Comparison of ENCODE assay signal across 17 cellular contexts in genomic region chr12:6987956-6988573, GRCh38. TPM values are rescaled to one million over a fixed set of nuclear protein-coding genes. Genes with fewer than 3 reads are reported as not detected.
A peak's percentile ranks its signal among the peaks of the same experiment; 100 is the strongest.
DNase-seq lines count a peak whose midpoint lies in the region; ATAC-seq, FAIRE-seq and TF ChIP-seq lines count a peak whose summit lies in the region.
"Had no signal": no experiment of that assay in that cellular context is flagged by ENCODE, and none has a peak within 500 bp of the region (broad histone marks: within the 10 kb centered on the region; RNA-seq: fewer than 3 reads in every experiment).

No MANE protein-coding gene starts in this region.

- 49% methylated on average over 11 of the region's 11 CpGs for WGBS in liver
- WGBS in HepG2 (ENCODE audit: low lambda C conversion rate): 95% methylated on average over 11 of the region's 11 CpGs
- WGBS in esophagus squamous epithelium, 2 donors: 33 to 42% methylated on average over 11 of the region's 11 CpGs
- WGBS in trophoblast cell (ENCODE audit: extremely low coverage, insufficient coverage, insufficient read length): no CpG with 5 or more reads among the region's 11 CpGs

- H2AFZ ChIP-seq in HepG2 (ENCODE audit: low read length) (no peak overlapping the region), trophoblast cell (ENCODE audit: insufficient read depth, low read length, poor library complexity) (no peak overlapping the region), PC-3 (ENCODE audit: low read length) (no peak overlapping the region)

- no peak overlapping the region for H3K14ac ChIP-seq in trophoblast cell (ENCODE audit: low read length)

- CTCF ChIA-PET in HepG2 (lab: Yijun Ruan, JAX; ENCODE audit: low intra/inter-chr PET ratio, low total read pairs): no interaction called here
- CTCF ChIA-PET in PC-3 (lab: Charles Lee): no interaction called here

- ATAC-seq in HepG2 (no peak), PC-3 (no peak)
- ATAC-seq: foreskin keratinocyte had no signal

- no peak overlapping the region for H2BK5ac ChIP-seq in trophoblast cell (ENCODE audit: low read depth, low read length, poor library complexity)

- H3K79me1 ChIP-seq in trophoblast cell (ENCODE audit: low read length): no peaks in the 10 kb centered on the region

- TF ChIP-seq POLR2A in HepG2 (IDR thresholded peaks at IDR 0.05; ENCODE audit: insufficient read depth in 1 of 2, low read depth in 2 of 2, low read length in 2 of 2) (no peak), esophagus squamous epithelium (IDR thresholded peaks at IDR 0.05) (no peak), erythroblast (IDR thresholded peaks at IDR 0.05; ENCODE audit: low read length) (no peak)

- BruUV-seq in HepG2 (replicated peaks; lab: Mats Ljungman, UMichigan) (no TSS peak), PC-3 (replicated peaks; lab: Mats Ljungman, UMichigan) (no TSS peak)

- no peak overlapping the region for H3K4ac ChIP-seq in trophoblast cell (ENCODE audit: low read depth, low read length)

- no peak for TF ChIP-seq EP300 in HepG2 (IDR thresholded peaks at IDR 0.05; ENCODE audit: low read depth in 2 of 2, low read length in 2 of 2)
- TF ChIP-seq EP300 in HepG2 (CRISPR knock-in tag; IDR thresholded peaks at IDR 0.05; ENCODE audit: borderline replicate concordance): no peak

- no peak overlapping the region for H2BK12ac ChIP-seq in trophoblast cell (ENCODE audit: low read length)

- H3K9me3 ChIP-seq in liver (ENCODE audit: control insufficient read depth in 4 of 4, low read length in 3 of 4): no peaks in the 10 kb centered on the region
- H3K9me3 ChIP-seq in HepG2 (ENCODE audit: low read length): no peaks in the 10 kb centered on the region
- H3K9me3 ChIP-seq in esophagus squamous epithelium: no peaks in the 10 kb centered on the region
- no peaks in the 10 kb centered on the region for H3K9me3 ChIP-seq in trophoblast cell (ENCODE audit: insufficient read depth, low read depth, low read length)
- no peaks in the 10 kb centered on the region for H3K9me3 ChIP-seq in PC-3 (ENCODE audit: low read length)
- H3K9me3 ChIP-seq: spleen had no signal

- H4K12ac ChIP-seq in trophoblast cell (ENCODE audit: low read depth, low read length): no peak overlapping the region

- H4K20me1 ChIP-seq in HepG2 (ENCODE audit: insufficient read depth, low read length) (no peaks in the 10 kb centered on the region), PC-3 (ENCODE audit: low read length) (no peaks in the 10 kb centered on the region)

- no peaks in the 10 kb centered on the region for H3K79me2 ChIP-seq in HepG2 (ENCODE audit: insufficient read depth, low read length)
- H3K79me2 ChIP-seq in trophoblast cell (ENCODE audit: control insufficient read depth, insufficient read depth, low read length, poor library complexity): no peaks in the 10 kb centered on the region
- H3K79me2 ChIP-seq in PC-3 (ENCODE audit: low read length): no peaks in the 10 kb centered on the region

- H2BK120ac ChIP-seq in trophoblast cell (ENCODE audit: insufficient read depth, low read length, poor library complexity): no peak overlapping the region

- H3K4me2 ChIP-seq in HepG2 (ENCODE audit: low read depth, low read length): no peak overlapping the region
- peak overlapping the region; percentile 41 for H3K4me2 ChIP-seq in trophoblast cell (ENCODE audit: low read length)
- no peak overlapping the region for H3K4me2 ChIP-seq in PC-3 (ENCODE audit: low read length)

- TF ChIP-seq CTCF in liver (IDR thresholded peaks at IDR 0.05; ENCODE audit: low read depth, low read length, missing input control): no peak
- TF ChIP-seq CTCF in HepG2 (CRISPR knock-in tag; IDR thresholded peaks at IDR 0.05): no peak
- no peak for TF ChIP-seq CTCF in esophagus squamous epithelium (IDR thresholded peaks at IDR 0.05)
- no peak for TF ChIP-seq CTCF in PC-3 (conservative IDR thresholded peaks at IDR 0.05; ENCODE audit: low read depth, low read length)

- H3K27ac ChIP-seq in liver (ENCODE audit: low read depth in 1 of 2, low read length in 2 of 2): no peak overlapping the region
- no peak overlapping the region for H3K27ac ChIP-seq in HepG2 (ENCODE audit: extremely low read length, insufficient read depth, low read length)
- peak overlapping the region; percentile 49 to 85 (median 76) for H3K27ac ChIP-seq in esophagus squamous epithelium
- H3K27ac ChIP-seq in trophoblast cell (ENCODE audit: low read depth, low read length): peak overlapping the region; percentile 58
- no peak overlapping the region for H3K27ac ChIP-seq in PC-3 (ENCODE audit: low read length)
- H3K27ac ChIP-seq: brain microvascular endothelial cell, foreskin keratinocyte, spleen had no signal

- no peaks in the 10 kb centered on the region for H3F3A ChIP-seq in PC-3 (ENCODE audit: low read length, unreplicated experiment)

- no peaks in the 10 kb centered on the region for H3K9me2 ChIP-seq in PC-3 (replicated peaks; ENCODE audit: low read length)

- H3K4me1 ChIP-seq in liver (ENCODE audit: control insufficient read depth in 4 of 4, insufficient read depth in 4 of 4, low read length in 3 of 4) (peaks cover 0 to 15% (median 12%) of the 10 kb centered on the region in 4 donors), HepG2 (ENCODE audit: insufficient read depth, low read length) (peaks cover 14% of the 10 kb centered on the region; the same call in 1 of the 2 replicates), esophagus squamous epithelium (peaks cover 7 to 23% (median 9%) of the 10 kb centered on the region in 3 donors), trophoblast cell (ENCODE audit: control insufficient read depth in 1 of 2, insufficient read depth in 2 of 2, low read length in 2 of 2) (peaks cover 0 to 7% of the 10 kb centered on the region in 2 experiments), PC-3 (ENCODE audit: insufficient read depth, low read length) (no peaks in the 10 kb centered on the region)
- H3K4me1 ChIP-seq: foreskin keratinocyte, spleen had no signal

- H4K91ac ChIP-seq in trophoblast cell (ENCODE audit: low read depth, low read length): no peak overlapping the region

- H3K9ac ChIP-seq in liver (ENCODE audit: low read depth in 1 of 2, low read length in 2 of 2) (no peak overlapping the region), HepG2 (ENCODE audit: insufficient read depth, low read depth, low read length) (no peak overlapping the region), trophoblast cell (ENCODE audit: low read length) (peak overlapping the region; percentile 60), PC-3 (ENCODE audit: low read length) (no peak overlapping the region)

- POLR2A ChIA-PET in HepG2 (lab: Yijun Ruan, JAX) (no interaction called here), PC-3 (lab: Charles Lee; ENCODE audit: unreplicated experiment) (no interaction called here)

- H3K27me3 ChIP-seq in liver (ENCODE audit: control insufficient read depth in 4 of 4, insufficient read depth in 4 of 4, low read length in 3 of 4): no peaks in the 10 kb centered on the region
- H3K27me3 ChIP-seq in HepG2 (ENCODE audit: control insufficient read depth in 1 of 2, insufficient read depth in 2 of 2, low read length in 2 of 2): no peaks in the 10 kb centered on the region
- no peaks in the 10 kb centered on the region for H3K27me3 ChIP-seq in esophagus squamous epithelium
- H3K27me3 ChIP-seq in trophoblast cell (ENCODE audit: insufficient read depth, low read length): no peaks in the 10 kb centered on the region
- no peaks in the 10 kb centered on the region for H3K27me3 ChIP-seq in PC-3 (ENCODE audit: low read length)
- H3K27me3 ChIP-seq: brain microvascular endothelial cell, foreskin keratinocyte, spleen had no signal

- in situ Hi-C loops in HepG2 (cut with HindIII; ENCODE audit: extremely low pct_ligation_motif_present, low pct_unique_long_range_greater_than_20kb): no loop called here

- H3K18ac ChIP-seq in trophoblast cell (ENCODE audit: low read length): no peak overlapping the region

- no peak overlapping the region for H2AK5ac ChIP-seq in trophoblast cell (ENCODE audit: low read length)

- FAIRE-seq in HepG2 (lab: Jason Lieb, UNC): no peak
- FAIRE-seq: GM19239 had no signal

- H3K23ac ChIP-seq in trophoblast cell (ENCODE audit: low read length): peak overlapping the region; percentile 92

- no peak overlapping the region for H4K8ac ChIP-seq in trophoblast cell (ENCODE audit: low read depth, low read length)

- H3K36me3 ChIP-seq in liver (ENCODE audit: control insufficient read depth in 4 of 4, insufficient read depth in 3 of 4, low read depth in 1 of 4, low read length in 3 of 4) (peaks cover 0 to 16% (median 4%) of the 10 kb centered on the region in 4 donors), HepG2 (replicated peaks in 1 of 2; ENCODE audit: control insufficient read depth in 1 of 2, insufficient read depth in 2 of 2, low read length in 2 of 2) (peaks cover 3 to 14% of the 10 kb centered on the region in 2 experiments; a peak in 4 of 5 replicates), esophagus squamous epithelium (peaks cover 0 to 42% (median 0%) of the 10 kb centered on the region in 3 donors), trophoblast cell (ENCODE audit: control insufficient read depth in 1 of 2, insufficient read depth in 2 of 2, low read length in 2 of 2) (peaks cover 7% of the 10 kb centered on the region in 2 experiments), PC-3 (ENCODE audit: low read depth, low read length) (no peaks in the 10 kb centered on the region; the same call in none of the 2 replicates)

- intact Hi-C loops in HepG2 (cut with micrococcal nuclease; ENCODE audit: unreplicated experiment): no loop called here
- intact Hi-C loops in esophagus squamous epithelium (cut with DNase I): no loop called here
- intact Hi-C loops in PC-3 (cut with micrococcal nuclease): no loop called here

- H3K4me3 ChIP-seq in liver (ENCODE audit: low read depth in 1 of 3, low read length in 3 of 3) (no peak overlapping the region), HepG2 (replicated peaks in 1 of 3; ENCODE audit: insufficient read depth in 1 of 3, low read depth in 2 of 3, low read length in 3 of 3) (no peak overlapping the region), esophagus squamous epithelium (peak overlapping the region in 1 of 4 donors; percentile 7), trophoblast cell (ENCODE audit: low read depth, low read length) (no peak overlapping the region), PC-3 (ENCODE audit: low read length) (no peak overlapping the region)
- H3K4me3 ChIP-seq: spleen had no signal

- TF ChIP-seq RAD21 in liver (IDR thresholded peaks at IDR 0.05): no peak
- TF ChIP-seq RAD21 in HepG2 (CRISPR knock-in tag; IDR thresholded peaks at IDR 0.05): no peak

- DNase-seq in HepG2 (ENCODE audit: low spot score) (no peak), esophagus squamous epithelium (lab: John Stamatoyannopoulos, UW) (no peak), trophoblast cell (peak; percentile 94 to 97), erythroblast (lab: John Stamatoyannopoulos, UW) (no peak), PC-3 (no peak), NCI-H146 treated with DMSO at 0.1 percent for 48 hours (lab: John Stamatoyannopoulos, UW; ENCODE audit: unreplicated experiment) (no peak)
- no peak for DNase-seq in activated CD4-positive, CD25-positive, alpha-beta regulatory T cell treated with anti-CD3 and anti-CD28 coated beads, Interleukin-2, amount 50 U/mL, for 72 hours
- DNase-seq: activated naive CD4-positive, alpha-beta T cell treated with Interleukin-2 at 50 U/mL for 16 hours; brain microvascular endothelial cell; COR-L47; foreskin keratinocyte; Karpas-422; NCI-H187 treated with DMSO at 0.1 percent for 48 hours; NCI-H82; spleen had no signal

RNA-seq across cellular contexts. Expression of gene EMG1, which starts 17.4 kb away (rescaled TPM):
- total RNA-seq in liver (10 to 100 TPM; 14.7 to 18.0 TPM), HepG2 (2016; rRNA removed; fragmentation: Illumina TruSeq; extraction: Trizol) (130 and 190 TPM in 2 replicates), esophagus squamous epithelium (10 to 100 TPM; 16.1 to 39.5 (median 36.2) TPM), PC-3 (2014; rRNA removed) (40.7 and 44.3 TPM in 2 replicates)
- polyA plus RNA-seq in liver (10 to 100 TPM; 11.5 to 28.6 TPM), HepG2 (2011; rRNA removed) (57.7 and 76.3 TPM in 2 replicates)
- 38.0 and 40.3 TPM in 2 replicates for total RNA-seq in HepG2 (2016; cell fraction: cytosol; rRNA removed; fragmentation: Illumina TruSeq; extraction: Trizol; ENCODE audit: low read depth)
- 130 and 206 TPM in 2 replicates for total RNA-seq in HepG2 (2016; cell fraction: insoluble cytoplasmic fraction; rRNA removed; fragmentation: Illumina TruSeq; extraction: Trizol)
- 62.9 and 63.2 TPM in 2 replicates for total RNA-seq in HepG2 (2016; cell fraction: membrane; rRNA removed; fragmentation: Illumina TruSeq; extraction: Trizol)
- 52.9 and 57.8 TPM in 2 replicates for total RNA-seq in HepG2 (2016; cell fraction: nucleus; rRNA removed; fragmentation: Illumina TruSeq; extraction: Trizol)
- polyA plus RNA-seq in HepG2 (2011; cell fraction: cytosol; rRNA removed): 64.6 and 65.8 TPM in 2 replicates
- polyA plus RNA-seq in HepG2 (2011; cell fraction: nucleus; rRNA removed): 29.6 and 30.6 TPM in 2 replicates
- 77.8 and 90.4 TPM in 2 replicates for polyA plus RNA-seq in HepG2 (2012)
- polyA plus RNA-seq in HepG2 (2016; cell fraction: cytosol; fragmentation: Illumina TruSeq; extraction: Trizol; ENCODE audit: low read depth): 33.8 and 36.4 TPM in 2 replicates
- 134 and 149 TPM in 2 replicates for polyA plus RNA-seq in HepG2 (2016; cell fraction: insoluble cytoplasmic fraction; fragmentation: Illumina TruSeq; extraction: Trizol; ENCODE audit: low read depth)
- 37.6 and 40.6 TPM in 2 replicates for polyA plus RNA-seq in HepG2 (2016; cell fraction: membrane; fragmentation: Illumina TruSeq; extraction: Trizol; ENCODE audit: low read depth)
- 54.7 and 59.5 TPM in 2 replicates for polyA plus RNA-seq in HepG2 (2016; cell fraction: nucleus; fragmentation: Illumina TruSeq; extraction: Trizol; ENCODE audit: insufficient read depth, low read depth)
- polyA minus RNA-seq in HepG2 (2011; rRNA and poly(A)+ RNA removed; ENCODE audit: low replicate concordance): 28.0 and 64.6 TPM in 2 replicates
- polyA minus RNA-seq in HepG2 (2011; cell fraction: cytosol; rRNA and poly(A)+ RNA removed): 16.4 and 18.5 TPM in 2 replicates
- 29.6 and 33.3 TPM in 2 replicates for polyA minus RNA-seq in HepG2 (2011; cell fraction: nucleus; rRNA and poly(A)+ RNA removed)
- 38.4 and 42.9 TPM in 2 replicates for polyA plus RNA-seq in trophoblast cell (2013)

RNA-seq across cellular contexts. Expression of gene PHB2, which starts 17.6 kb away (rescaled TPM):
- total RNA-seq in liver (10 to 100 TPM; 82.7 to 99.1 TPM), HepG2 (2016; rRNA removed; fragmentation: Illumina TruSeq; extraction: Trizol) (291 and 394 TPM in 2 replicates), esophagus squamous epithelium (100 to 1,000 TPM; 127 to 259 (median 241) TPM), PC-3 (2014; rRNA removed) (353 and 376 TPM in 2 replicates)
- polyA plus RNA-seq in liver (100 to 1,000 TPM; 107 to 133 TPM), HepG2 (2011; rRNA removed) (425 and 468 TPM in 2 replicates)
- 224 and 243 TPM in 2 replicates for total RNA-seq in HepG2 (2016; cell fraction: cytosol; rRNA removed; fragmentation: Illumina TruSeq; extraction: Trizol; ENCODE audit: low read depth)
- total RNA-seq in HepG2 (2016; cell fraction: insoluble cytoplasmic fraction; rRNA removed; fragmentation: Illumina TruSeq; extraction: Trizol): 284 and 404 TPM in 2 replicates
- 358 and 365 TPM in 2 replicates for total RNA-seq in HepG2 (2016; cell fraction: membrane; rRNA removed; fragmentation: Illumina TruSeq; extraction: Trizol)
- 232 and 256 TPM in 2 replicates for total RNA-seq in HepG2 (2016; cell fraction: nucleus; rRNA removed; fragmentation: Illumina TruSeq; extraction: Trizol)
- polyA plus RNA-seq in HepG2 (2011; cell fraction: cytosol; rRNA removed): 471 and 553 TPM in 2 replicates
- polyA plus RNA-seq in HepG2 (2011; cell fraction: nucleus; rRNA removed): 362 and 507 TPM in 2 replicates
- polyA plus RNA-seq in HepG2 (2012): 214 and 248 TPM in 2 replicates
- polyA plus RNA-seq in HepG2 (2016; cell fraction: cytosol; fragmentation: Illumina TruSeq; extraction: Trizol; ENCODE audit: low read depth): 212 and 232 TPM in 2 replicates
- 290 and 308 TPM in 2 replicates for polyA plus RNA-seq in HepG2 (2016; cell fraction: insoluble cytoplasmic fraction; fragmentation: Illumina TruSeq; extraction: Trizol; ENCODE audit: low read depth)
- polyA plus RNA-seq in HepG2 (2016; cell fraction: membrane; fragmentation: Illumina TruSeq; extraction: Trizol; ENCODE audit: low read depth): 313 and 326 TPM in 2 replicates
- 428 and 438 TPM in 2 replicates for polyA plus RNA-seq in HepG2 (2016; cell fraction: nucleus; fragmentation: Illumina TruSeq; extraction: Trizol; ENCODE audit: insufficient read depth, low read depth)
- 299 and 308 TPM in 2 replicates for polyA minus RNA-seq in HepG2 (2011; rRNA and poly(A)+ RNA removed; ENCODE audit: low replicate concordance)
- 80.4 and 95.3 TPM in 2 replicates for polyA minus RNA-seq in HepG2 (2011; cell fraction: cytosol; rRNA and poly(A)+ RNA removed)
- 135 and 142 TPM in 2 replicates for polyA minus RNA-seq in HepG2 (2011; cell fraction: nucleus; rRNA and poly(A)+ RNA removed)
- 259 and 271 TPM in 2 replicates for polyA plus RNA-seq in trophoblast cell (2013)

RNA-seq across cellular contexts. Expression of gene LPCAT3, which starts 30.2 kb away (rescaled TPM):
- total RNA-seq in liver: 10 to 100 TPM; 57.7 to 96.5 TPM
- polyA plus RNA-seq in liver: 10 to 100 TPM; 41.9 to 96.3 TPM
- total RNA-seq in HepG2 (2016; rRNA removed; fragmentation: Illumina TruSeq; extraction: Trizol): 22.1 and 44.5 TPM in 2 replicates
- total RNA-seq in HepG2 (2016; cell fraction: cytosol; rRNA removed; fragmentation: Illumina TruSeq; extraction: Trizol; ENCODE audit: low read depth): 15.6 and 16.1 TPM in 2 replicates
- 19.8 and 46.9 TPM in 2 replicates for total RNA-seq in HepG2 (2016; cell fraction: insoluble cytoplasmic fraction; rRNA removed; fragmentation: Illumina TruSeq; extraction: Trizol)
- 25.0 and 25.2 TPM in 2 replicates for total RNA-seq in HepG2 (2016; cell fraction: membrane; rRNA removed; fragmentation: Illumina TruSeq; extraction: Trizol)
- total RNA-seq in HepG2 (2016; cell fraction: nucleus; rRNA removed; fragmentation: Illumina TruSeq; extraction: Trizol): 47.0 and 56.7 TPM in 2 replicates
- 62.7 and 64.3 TPM in 2 replicates for polyA plus RNA-seq in HepG2 (2011; rRNA removed)
- polyA plus RNA-seq in HepG2 (2011; cell fraction: cytosol; rRNA removed): 50.0 and 61.5 TPM in 2 replicates
- polyA plus RNA-seq in HepG2 (2011; cell fraction: nucleus; rRNA removed): 28.8 and 35.4 TPM in 2 replicates
- polyA plus RNA-seq in HepG2 (2012): 34.6 and 45.3 TPM in 2 replicates
- 12.9 and 13.6 TPM in 2 replicates for polyA plus RNA-seq in HepG2 (2016; cell fraction: cytosol; fragmentation: Illumina TruSeq; extraction: Trizol; ENCODE audit: low read depth)
- 25.6 and 31.4 TPM in 2 replicates for polyA plus RNA-seq in HepG2 (2016; cell fraction: insoluble cytoplasmic fraction; fragmentation: Illumina TruSeq; extraction: Trizol; ENCODE audit: low read depth)
- 26.7 TPM in 2 replicates for polyA plus RNA-seq in HepG2 (2016; cell fraction: membrane; fragmentation: Illumina TruSeq; extraction: Trizol; ENCODE audit: low read depth)
- polyA plus RNA-seq in HepG2 (2016; cell fraction: nucleus; fragmentation: Illumina TruSeq; extraction: Trizol; ENCODE audit: insufficient read depth, low read depth): 89.0 and 95.4 TPM in 2 replicates
- polyA minus RNA-seq in HepG2 (2011; rRNA and poly(A)+ RNA removed; ENCODE audit: low replicate concordance): 92.1 and 114 TPM in 2 replicates
- polyA minus RNA-seq in HepG2 (2011; cell fraction: cytosol; rRNA and poly(A)+ RNA removed): 27.7 TPM in 2 replicates
- 34.9 and 49.9 TPM in 2 replicates for polyA minus RNA-seq in HepG2 (2011; cell fraction: nucleus; rRNA and poly(A)+ RNA removed)
- total RNA-seq in esophagus squamous epithelium: 10 to 100 TPM; 27.5 to 46.3 (median 32.7) TPM
- polyA plus RNA-seq in trophoblast cell (2013): 38.1 and 38.8 TPM in 2 replicates
- 16.3 and 21.5 TPM in 2 replicates for total RNA-seq in PC-3 (2014; rRNA removed)

RNA-seq across cellular contexts. Expression of gene PTPN6, which starts 36.9 kb away (rescaled TPM):
- total RNA-seq in liver (10 to 100 TPM; 19.7 to 41.0 TPM), HepG2 (2016; rRNA removed; fragmentation: Illumina TruSeq; extraction: Trizol) (9.5 and 10.6 TPM in 2 replicates), esophagus squamous epithelium (10 to 100 TPM; 11.0 to 29.7 (median 21.5) TPM), PC-3 (2014; rRNA removed) (22.5 and 28.4 TPM in 2 replicates)
- polyA plus RNA-seq in liver (10 to 100 TPM; 15.2 to 19.4 TPM), HepG2 (2011; rRNA removed) (9.1 and 10.5 TPM in 2 replicates)
- total RNA-seq in HepG2 (2016; cell fraction: cytosol; rRNA removed; fragmentation: Illumina TruSeq; extraction: Trizol; ENCODE audit: low read depth): 2.7 and 2.8 TPM in 2 replicates
- total RNA-seq in HepG2 (2016; cell fraction: insoluble cytoplasmic fraction; rRNA removed; fragmentation: Illumina TruSeq; extraction: Trizol): 9.8 and 10.6 TPM in 2 replicates
- total RNA-seq in HepG2 (2016; cell fraction: membrane; rRNA removed; fragmentation: Illumina TruSeq; extraction: Trizol): 5.0 and 5.3 TPM in 2 replicates
- total RNA-seq in HepG2 (2016; cell fraction: nucleus; rRNA removed; fragmentation: Illumina TruSeq; extraction: Trizol): 6.1 and 6.3 TPM in 2 replicates
- 8.0 and 10.7 TPM in 2 replicates for polyA plus RNA-seq in HepG2 (2011; cell fraction: cytosol; rRNA removed)
- polyA plus RNA-seq in HepG2 (2011; cell fraction: nucleus; rRNA removed): 13.2 and 17.8 TPM in 2 replicates
- polyA plus RNA-seq in HepG2 (2012): 9.0 and 12.4 TPM in 2 replicates
- 1.6 and 1.7 TPM in 2 replicates for polyA plus RNA-seq in HepG2 (2016; cell fraction: cytosol; fragmentation: Illumina TruSeq; extraction: Trizol; ENCODE audit: low read depth)
- polyA plus RNA-seq in HepG2 (2016; cell fraction: insoluble cytoplasmic fraction; fragmentation: Illumina TruSeq; extraction: Trizol; ENCODE audit: low read depth): 8.9 and 12.5 TPM in 2 replicates
- 3.1 and 4.4 TPM in 2 replicates for polyA plus RNA-seq in HepG2 (2016; cell fraction: membrane; fragmentation: Illumina TruSeq; extraction: Trizol; ENCODE audit: low read depth)
- polyA plus RNA-seq in HepG2 (2016; cell fraction: nucleus; fragmentation: Illumina TruSeq; extraction: Trizol; ENCODE audit: insufficient read depth, low read depth): 17.8 and 18.0 TPM in 2 replicates
- 14.7 and 22.7 TPM in 2 replicates for polyA minus RNA-seq in HepG2 (2011; rRNA and poly(A)+ RNA removed; ENCODE audit: low replicate concordance)
- polyA minus RNA-seq in HepG2 (2011; cell fraction: cytosol; rRNA and poly(A)+ RNA removed): 10.0 and 10.3 TPM in 2 replicates
- 4.1 and 4.2 TPM in 2 replicates for polyA minus RNA-seq in HepG2 (2011; cell fraction: nucleus; rRNA and poly(A)+ RNA removed)
- 19.7 and 21.5 TPM in 2 replicates for polyA plus RNA-seq in trophoblast cell (2013)

RNA-seq across cellular contexts. Expression of gene C12orf57, which starts 44.2 kb away (rescaled TPM):
- 10 to 100 TPM; 49.2 to 53.8 TPM for total RNA-seq in liver
- polyA plus RNA-seq in liver: 100 to 1,000 TPM in 1 of 2 donors, 10 to 100 TPM in 1; 77.7 to 193 TPM
- total RNA-seq in HepG2 (2016; rRNA removed; fragmentation: Illumina TruSeq; extraction: Trizol): 84.0 and 89.7 TPM in 2 replicates
- 98.3 and 102 TPM in 2 replicates for total RNA-seq in HepG2 (2016; cell fraction: cytosol; rRNA removed; fragmentation: Illumina TruSeq; extraction: Trizol; ENCODE audit: low read depth)
- 84.2 and 105 TPM in 2 replicates for total RNA-seq in HepG2 (2016; cell fraction: insoluble cytoplasmic fraction; rRNA removed; fragmentation: Illumina TruSeq; extraction: Trizol)
- total RNA-seq in HepG2 (2016; cell fraction: membrane; rRNA removed; fragmentation: Illumina TruSeq; extraction: Trizol): 106 and 113 TPM in 2 replicates
- total RNA-seq in HepG2 (2016; cell fraction: nucleus; rRNA removed; fragmentation: Illumina TruSeq; extraction: Trizol): 42.1 and 43.4 TPM in 2 replicates
- polyA plus RNA-seq in HepG2 (2011; rRNA removed): 287 and 302 TPM in 2 replicates
- polyA plus RNA-seq in HepG2 (2011; cell fraction: cytosol; rRNA removed): 405 and 458 TPM in 2 replicates
- polyA plus RNA-seq in HepG2 (2011; cell fraction: nucleus; rRNA removed): 151 and 164 TPM in 2 replicates
- 75.2 and 129 TPM in 2 replicates for polyA plus RNA-seq in HepG2 (2012)
- 86.1 and 87.7 TPM in 2 replicates for polyA plus RNA-seq in HepG2 (2016; cell fraction: cytosol; fragmentation: Illumina TruSeq; extraction: Trizol; ENCODE audit: low read depth)
- polyA plus RNA-seq in HepG2 (2016; cell fraction: insoluble cytoplasmic fraction; fragmentation: Illumina TruSeq; extraction: Trizol; ENCODE audit: low read depth): 98.5 and 104 TPM in 2 replicates
- 96.1 and 98.2 TPM in 2 replicates for polyA plus RNA-seq in HepG2 (2016; cell fraction: membrane; fragmentation: Illumina TruSeq; extraction: Trizol; ENCODE audit: low read depth)
- polyA plus RNA-seq in HepG2 (2016; cell fraction: nucleus; fragmentation: Illumina TruSeq; extraction: Trizol; ENCODE audit: insufficient read depth, low read depth): 57.2 and 57.4 TPM in 2 replicates
- 93.0 and 145 TPM in 2 replicates for polyA minus RNA-seq in HepG2 (2011; rRNA and poly(A)+ RNA removed; ENCODE audit: low replicate concordance)
- 36.8 and 41.7 TPM in 2 replicates for polyA minus RNA-seq in HepG2 (2011; cell fraction: cytosol; rRNA and poly(A)+ RNA removed)
- 37.5 and 38.8 TPM in 2 replicates for polyA minus RNA-seq in HepG2 (2011; cell fraction: nucleus; rRNA and poly(A)+ RNA removed)
- total RNA-seq in esophagus squamous epithelium: 100 to 1,000 TPM; 110 to 377 (median 156) TPM
- 141 and 142 TPM in 2 replicates for polyA plus RNA-seq in trophoblast cell (2013)
- 125 and 130 TPM in 2 replicates for total RNA-seq in PC-3 (2014; rRNA removed)

Comparison
In these comparisons a context has a peak if more than half of its experiments do, and no peak if none do; other contexts are left out.
1. H3K27ac ChIP-seq: peak in esophagus squamous epithelium (4 of 4) and trophoblast cell (single experiment); none in liver (0 of 2), HepG2 (single experiment) and PC-3 (single experiment).
2. DNase-seq: peak in trophoblast cell (2 of 2); none in HepG2 (single experiment), esophagus squamous epithelium (single experiment), erythroblast (0 of 2), PC-3 (single experiment), activated CD4-positive, CD25-positive, alpha-beta regulatory T cell treated with anti-CD3 and anti-CD28 coated beads, Interleukin-2, amount 50 U/mL, for 72 hours (single experiment) and NCI-H146 treated with DMSO at 0.1 percent for 48 hours (single experiment).